26 cellular contexts compared by ENCODE assay signal in genomic region chr13:23755040-23755439, GRCh38.
DNase-seq lines count a peak whose midpoint lies in the region; ATAC-seq, FAIRE-seq and TF ChIP-seq lines count a peak whose summit lies in the region.
"Had no signal": no experiment of that assay in that cellular context is flagged by ENCODE, and none has a peak within 500 bp of the region (broad histone marks: within the 10 kb centered on the region; RNA-seq: fewer than 3 reads in every experiment).

No MANE protein-coding gene starts in this region.

- CTCF ChIA-PET in activated CD4-positive, alpha-beta memory T cell treated with anti-CD3 and anti-CD28 coated beads, Interleukin-2, amount 10 ng/mL, durations not matched to agents 7 days and 5 days (lab: Charles Lee) = interaction anchor here (0.8 to 0.9 kb wide), 2 partner anchors 24 to 177 kb away, joined by 3 read pairs; no protein-coding TSS in a partner anchor
- CTCF ChIA-PET in activated CD4-positive, alpha-beta memory T cell treated with anti-CD3 and anti-CD28 coated beads for 36 hours (lab: Charles Lee) = interaction anchor here (1.4 to 1.5 kb wide), 2 partner anchors 13 to 16 kb away, joined by 3 to 4 read pairs; no protein-coding TSS in a partner anchor
- CTCF ChIA-PET in H1 (lab: Charles Lee; ENCODE audit: partially characterized antibody) = interaction anchor here (0.6 to 1.3 kb wide), 4 partner anchors 15 to 473 kb away, joined by 3 to 6 read pairs (median 3); no protein-coding TSS in a partner anchor

- no peak overlapping the region; the same call in 1 of the 2 replicates for H3K27ac ChIP-seq in H1 (ENCODE audit: low read depth, low read length)
- H3K27ac ChIP-seq: adrenal gland, foreskin keratinocyte, psoas muscle, SJCRH30, uterus, WERI-Rb-1 had no signal

- no peak for DNase-seq in activated CD4-positive, alpha-beta memory T cell treated with anti-CD3 and anti-CD28 coated beads, Interleukin-2, amount 10 ng/mL, durations not matched to agents 7 days and 5 days
- DNase-seq in activated CD4-positive, alpha-beta memory T cell treated with anti-CD3 and anti-CD28 coated beads for 36 hours = no peak
- DNase-seq in Jurkat, Clone E6-1 (ENCODE audit: low read depth, low spot score) = no peak
- DNase-seq in H1 (ENCODE audit: low read depth in 1 of 2, low spot score in 2 of 2) (no peak), SIG-M5 treated with dmso at 0.1 percent for 504 hours (lab: John Stamatoyannopoulos, UW; ENCODE audit: unreplicated experiment) (no peak)
- DNase-seq in stimulated activated effector memory CD8-positive, alpha-beta T cell treated with anti-CD3 and anti-CD28 coated beads, Interleukin-12 subunit alpha, Interleukin-12 subunit beta, amount 100 ng/mL, for 72 hours (ENCODE audit: low spot score in 2 of 2) = no peak
- DNase-seq in activated CD8-positive, alpha-beta memory T cell treated with anti-CD3 and anti-CD28 coated beads, Interleukin-2, amount 50 U/mL, for 4 hours = no peak
- DNase-seq in activated CD4-positive, alpha-beta T cell treated with anti-CD3 and anti-CD28 coated beads, Interleukin-2, amount 50 U/mL, for 48 hours = no peak
- DNase-seq: adrenal gland; C1 segment of cervical spinal cord; dermis blood vessel endothelial cell; DMS79 treated with DMSO at 0.1 percent for 48 hours; foreskin keratinocyte; kidney; mesendoderm; NCI-H1694; NCI-H446; psoas muscle; SJCRH30; stimulated activated CD4-positive, alpha-beta T cell treated with anti-CD3 and anti-CD28 coated beads, Interleukin-4, amount 100 ng/mL, for 1 hour; stomach; uterus; WERI-Rb-1 had no signal

- no peaks in the 10 kb centered on the region for H3K9me3 ChIP-seq in H1 (ENCODE audit: insufficient read depth in 2 of 2, low read depth in 1 of 2, low read length in 1 of 2)
- H3K9me3 ChIP-seq: adrenal gland, psoas muscle, SJCRH30, stomach, uterus had no signal

- H3K18ac ChIP-seq in H1 (ENCODE audit: extremely low read depth, low read length) = no peak overlapping the region

- no peak overlapping the region for H2BK5ac ChIP-seq in H1 (ENCODE audit: low read depth, low read length)

- POLR2A ChIA-PET in activated CD4-positive, alpha-beta memory T cell treated with anti-CD3 and anti-CD28 coated beads, Interleukin-2, amount 10 ng/mL, durations not matched to agents 7 days and 5 days (lab: Charles Lee) = interaction anchor here (1.0 kb wide), 2 partner anchors 11 to 134 kb away, joined by 3 read pairs; no protein-coding TSS in a partner anchor
- POLR2A ChIA-PET in activated CD4-positive, alpha-beta memory T cell treated with anti-CD3 and anti-CD28 coated beads for 36 hours (lab: Charles Lee) = no interaction called here
- POLR2A ChIA-PET in H1 (lab: Charles Lee; ENCODE audit: partially characterized antibody) = no interaction called here

- H3K36me3 Mint-ChIP-seq in activated CD4-positive, alpha-beta memory T cell treated with anti-CD3 and anti-CD28 coated beads, Interleukin-2, amount 10 ng/mL, durations not matched to agents 7 days and 5 days (ENCODE audit: low read depth) = no peaks in the 10 kb centered on the region
- peaks cover 13% of the 10 kb centered on the region for H3K36me3 Mint-ChIP-seq in activated CD4-positive, alpha-beta memory T cell treated with anti-CD3 and anti-CD28 coated beads for 36 hours
- H3K36me3 Mint-ChIP-seq in stimulated activated effector memory CD8-positive, alpha-beta T cell treated with anti-CD3 and anti-CD28 coated beads, Interleukin-12 subunit alpha, Interleukin-12 subunit beta, amount 100 ng/mL, for 72 hours = peaks cover 13% of the 10 kb centered on the region
- H3K36me3 Mint-ChIP-seq: natural killer cell treated with Interleukin-12 subunit alpha and Interleukin-12 subunit beta and Interleukin-15 and Interleukin-18, amount 100 ng/mL, for 72 hours had no signal

- peaks cover 45% of the 10 kb centered on the region for H3K4me1 Mint-ChIP-seq in activated CD4-positive, alpha-beta memory T cell treated with anti-CD3 and anti-CD28 coated beads, Interleukin-2, amount 10 ng/mL, durations not matched to agents 7 days and 5 days
- H3K4me1 Mint-ChIP-seq in activated CD4-positive, alpha-beta memory T cell treated with anti-CD3 and anti-CD28 coated beads for 36 hours (ENCODE audit: low read depth) = peaks cover 45% of the 10 kb centered on the region
- peaks cover 34% of the 10 kb centered on the region for H3K4me1 Mint-ChIP-seq in stimulated activated effector memory CD8-positive, alpha-beta T cell treated with anti-CD3 and anti-CD28 coated beads, Interleukin-12 subunit alpha, Interleukin-12 subunit beta, amount 100 ng/mL, for 72 hours

- no peak for ATAC-seq in stimulated activated effector memory CD8-positive, alpha-beta T cell treated with anti-CD3 and anti-CD28 coated beads, Interleukin-12 subunit alpha, Interleukin-12 subunit beta, amount 100 ng/mL, for 72 hours
- ATAC-seq: foreskin keratinocyte; natural killer cell treated with Interleukin-12 subunit alpha and Interleukin-12 subunit beta and Interleukin-15 and Interleukin-18, amount 100 ng/mL, for 72 hours; psoas muscle had no signal

- no peak overlapping the region for H3K14ac ChIP-seq in H1 (ENCODE audit: insufficient read length)

- no peak for FAIRE-seq in H1 (lab: Jason Lieb, UNC)

- no peak overlapping the region for H2BK20ac ChIP-seq in H1 (ENCODE audit: low read length)

- H3K36me3 ChIP-seq in H1 (ENCODE audit: control insufficient read depth in 2 of 4, insufficient read depth in 4 of 4, low read length in 3 of 4) = no peaks in the 10 kb centered on the region; a peak in 1 of 8 replicates
- H3K36me3 ChIP-seq: adrenal gland, SJCRH30, uterus, WERI-Rb-1 had no signal

- peak overlapping the region; percentile 64 for H3K27ac Mint-ChIP-seq in activated CD4-positive, alpha-beta memory T cell treated with anti-CD3 and anti-CD28 coated beads, Interleukin-2, amount 10 ng/mL, durations not matched to agents 7 days and 5 days
- no peak overlapping the region for H3K27ac Mint-ChIP-seq in activated CD4-positive, alpha-beta memory T cell treated with anti-CD3 and anti-CD28 coated beads for 36 hours
- H3K27ac Mint-ChIP-seq in stimulated activated effector memory CD8-positive, alpha-beta T cell treated with anti-CD3 and anti-CD28 coated beads, Interleukin-12 subunit alpha, Interleukin-12 subunit beta, amount 100 ng/mL, for 72 hours = peak overlapping the region; percentile 60
- H3K27ac Mint-ChIP-seq: activated T-helper 2 cell treated with anti-CD3 and anti-CD28 coated beads, Interferon-gamma antibody, Interleukin-2, Interleukin-4, amounts not matched to agents 10 μg/mL and 5 μg/mL and 100 μg/mL, durations not matched to agents 14 hours and 24 hours and 36 hours had no signal

- no peak for TF ChIP-seq POLR2A in H1 (IDR thresholded peaks at IDR 0.05; ENCODE audit: control extremely low read depth in 1 of 2, low read depth in 2 of 2, low read length in 2 of 2)

- no peaks in the 10 kb centered on the region for H3K23me2 ChIP-seq in H1 (ENCODE audit: low read depth, low read length)

- no peak overlapping the region for H4K91ac ChIP-seq in H1 (replicated peaks; ENCODE audit: insufficient read length, low read length)

- no peak overlapping the region for H3K23ac ChIP-seq in H1 (ENCODE audit: insufficient read length)

- no peak overlapping the region for H3K56ac ChIP-seq in H1 (replicated peaks; ENCODE audit: insufficient read length, low read depth, low read length)

- H2BK15ac ChIP-seq in H1 (ENCODE audit: low read length) = no peak overlapping the region

- H3K79me1 ChIP-seq in H1 (ENCODE audit: low read depth, low read length) = no peaks in the 10 kb centered on the region

- no peak overlapping the region for H3K4me2 ChIP-seq in H1 (ENCODE audit: insufficient read depth in 1 of 2, low read depth in 2 of 2, low read length in 2 of 2)
- H3K4me2 ChIP-seq: smooth muscle cell had no signal

- no peak overlapping the region for H4K8ac ChIP-seq in H1 (ENCODE audit: extremely low read depth, insufficient read depth, low read length)

- H3K79me2 ChIP-seq in H1 (ENCODE audit: control insufficient read depth in 1 of 2, insufficient read depth in 2 of 2, low read length in 2 of 2) = no peaks in the 10 kb centered on the region

- H4K20me1 ChIP-seq in H1 (replicated peaks in 1 of 2; ENCODE audit: control insufficient read depth in 1 of 2, insufficient read depth in 2 of 2, low read length in 2 of 2) = no peaks in the 10 kb centered on the region

- no peak overlapping the region for H2BK12ac ChIP-seq in H1 (ENCODE audit: low read depth, low read length)

- peak overlapping the region; percentile 29 for H3K4me3 ChIP-seq in Jurkat, Clone E6-1 (ENCODE audit: low read length)
- H3K4me3 ChIP-seq in H1 (ENCODE audit: extremely low read depth in 1 of 4, insufficient read depth in 2 of 4, low read depth in 3 of 4, low read length in 4 of 4) = no peak overlapping the region
- H3K4me3 ChIP-seq: adrenal gland, psoas muscle, SJCRH30, smooth muscle cell, stomach, uterus had no signal

- H3K4ac ChIP-seq in H1 (replicated peaks; ENCODE audit: insufficient read length, low read depth, low read length) = no peak overlapping the region

- H4K5ac ChIP-seq in H1 (ENCODE audit: insufficient read length, low read depth, low read length) = no peak overlapping the region

- WGBS in H1 (ENCODE audit: extremely low coverage in 1 of 2, insufficient coverage in 1 of 2, insufficient read length in 1 of 2, insufficient replicate concordance in 2 of 2, low coverage in 1 of 2, low lambda C conversion rate in 2 of 2, missing lambda C conversion rate in 1 of 2), 2 experiments = 79% methylated on average over 1 of the region's 1 CpG; no CpG with 5 or more reads in 1 of the 2 experiments

- H2AFZ ChIP-seq in H1 (ENCODE audit: low read length) = no peak overlapping the region

- no peaks in the 10 kb centered on the region for H3K4me1 ChIP-seq in H1 (replicated peaks in 1 of 4; ENCODE audit: control insufficient read depth in 3 of 4, insufficient read depth in 4 of 4, low read length in 3 of 4)
- H3K4me1 ChIP-seq: adrenal gland, psoas muscle, SJCRH30 had no signal

- H3K27me3 ChIP-seq in H1 (replicated peaks in 1 of 4; ENCODE audit: control insufficient read depth in 3 of 4, extremely low read depth in 1 of 4, insufficient read depth in 3 of 4, low read length in 3 of 4) = no peaks in the 10 kb centered on the region
- H3K27me3 ChIP-seq: adrenal gland, foreskin keratinocyte, SJCRH30, stomach, uterus had no signal

- no peak overlapping the region for H2BK120ac ChIP-seq in H1 (replicated peaks; ENCODE audit: low read depth, low read length)

- peak overlapping the region; percentile 11; the same call in 1 of the 2 replicates for H2AK5ac ChIP-seq in H1 (ENCODE audit: low read depth, low read length)

- intact Hi-C loops in activated CD4-positive, alpha-beta memory T cell treated with anti-CD3 and anti-CD28 coated beads for 36 hours (cut with micrococcal nuclease) = no loop called here

- no peak overlapping the region for H3K4me3 Mint-ChIP-seq in activated CD4-positive, alpha-beta memory T cell treated with anti-CD3 and anti-CD28 coated beads, Interleukin-2, amount 10 ng/mL, durations not matched to agents 7 days and 5 days
- H3K4me3 Mint-ChIP-seq in activated CD4-positive, alpha-beta memory T cell treated with anti-CD3 and anti-CD28 coated beads for 36 hours = no peak overlapping the region
- no peak overlapping the region for H3K4me3 Mint-ChIP-seq in stimulated activated effector memory CD8-positive, alpha-beta T cell treated with anti-CD3 and anti-CD28 coated beads, Interleukin-12 subunit alpha, Interleukin-12 subunit beta, amount 100 ng/mL, for 72 hours
- H3K4me3 Mint-ChIP-seq: natural killer cell treated with Interleukin-12 subunit alpha and Interleukin-12 subunit beta and Interleukin-15 and Interleukin-18, amount 100 ng/mL, for 72 hours had no signal

- TF ChIP-seq RAD21 in H1 (IDR thresholded peaks at IDR 0.05 in 1 of 2, conservative IDR thresholded peaks at IDR 0.05 in 1 of 2; ENCODE audit: low read depth in 2 of 2, low read length in 2 of 2) = no peak

- TF ChIP-seq CTCF in H1 (IDR thresholded peaks at IDR 0.05; ENCODE audit: control extremely low read depth in 1 of 3, insufficient read depth in 1 of 3, low read depth in 1 of 3, low read length in 3 of 3) = no peak

- H3K9ac ChIP-seq in H1 (replicated peaks in 1 of 4; ENCODE audit: extremely low read depth in 1 of 4, low read depth in 3 of 4, low read length in 3 of 4) = no peak overlapping the region

- H3K9me3 Mint-ChIP-seq in activated CD4-positive, alpha-beta memory T cell treated with anti-CD3 and anti-CD28 coated beads, Interleukin-2, amount 10 ng/mL, durations not matched to agents 7 days and 5 days = no peaks in the 10 kb centered on the region
- no peaks in the 10 kb centered on the region for H3K9me3 Mint-ChIP-seq in activated CD4-positive, alpha-beta memory T cell treated with anti-CD3 and anti-CD28 coated beads for 36 hours
- H3K9me3 Mint-ChIP-seq in stimulated activated effector memory CD8-positive, alpha-beta T cell treated with anti-CD3 and anti-CD28 coated beads, Interleukin-12 subunit alpha, Interleukin-12 subunit beta, amount 100 ng/mL, for 72 hours = no peaks in the 10 kb centered on the region
- H3K9me3 Mint-ChIP-seq: activated T-helper 2 cell treated with anti-CD3 and anti-CD28 coated beads, Interferon-gamma antibody, Interleukin-2, Interleukin-4, amounts not matched to agents 10 μg/mL and 5 μg/mL and 100 μg/mL, durations not matched to agents 14 hours and 24 hours and 36 hours; natural killer cell treated with Interleukin-12 subunit alpha and Interleukin-12 subunit beta and Interleukin-15 and Interleukin-18, amount 100 ng/mL, for 72 hours had no signal

- TF ChIP-seq EP300 in H1 (IDR thresholded peaks at IDR 0.05; ENCODE audit: borderline replicate concordance in 1 of 2, low read depth in 2 of 2, low read length in 2 of 2) = no peak

- no peaks in the 10 kb centered on the region for H3K27me3 Mint-ChIP-seq in activated CD4-positive, alpha-beta memory T cell treated with anti-CD3 and anti-CD28 coated beads, Interleukin-2, amount 10 ng/mL, durations not matched to agents 7 days and 5 days
- no peaks in the 10 kb centered on the region for H3K27me3 Mint-ChIP-seq in activated CD4-positive, alpha-beta memory T cell treated with anti-CD3 and anti-CD28 coated beads for 36 hours
- H3K27me3 Mint-ChIP-seq: natural killer cell treated with Interleukin-12 subunit alpha and Interleukin-12 subunit beta and Interleukin-15 and Interleukin-18, amount 100 ng/mL, for 72 hours had no signal
